In the genomic region with DNA sequence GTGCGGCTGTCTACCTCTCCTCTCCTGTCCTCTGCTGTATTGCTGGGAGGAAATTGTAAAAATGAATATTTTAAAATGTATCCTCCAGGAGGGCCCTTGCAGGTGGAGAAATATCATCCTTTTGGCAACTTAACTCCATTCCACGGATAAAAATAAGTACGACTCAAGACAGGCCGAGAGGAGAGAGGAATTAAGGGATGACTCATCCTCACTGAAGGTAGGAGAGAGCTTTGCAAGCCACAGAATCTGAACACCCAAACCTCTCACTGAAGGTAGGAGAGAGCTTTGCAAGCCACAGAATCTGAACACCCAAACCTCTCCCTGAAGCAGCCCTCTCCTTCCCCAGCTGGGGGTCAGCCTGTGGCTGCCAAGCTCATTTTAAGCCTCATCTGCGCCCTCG, we compare ENCODE assay signal across 1 cellular context.
TF ChIP-seq lines count a peak whose summit lies in the region.

No MANE protein-coding gene starts in this region.

TF ChIP-seq in K562, 482 proteins besides CTCF, POLR2A, EP300 and RAD21:
- TF ChIP-seq FOSL1 (tag; conservative IDR thresholded peaks at IDR 0.05) (peak; percentile 73), BACH1 (tag; IDR thresholded peaks at IDR 0.05) (no peak), JUND (IDR thresholded peaks at IDR 0.05; ENCODE audit: borderline replicate concordance, low read depth, low read length) (peak; percentile 80), JUND (tag; IDR thresholded peaks at IDR 0.05; ENCODE audit: borderline replicate concordance, low read depth, low read length) (peak; percentile 80; the same call in 2 of the 3 replicates)
- TF ChIP-seq, protein P1, sequence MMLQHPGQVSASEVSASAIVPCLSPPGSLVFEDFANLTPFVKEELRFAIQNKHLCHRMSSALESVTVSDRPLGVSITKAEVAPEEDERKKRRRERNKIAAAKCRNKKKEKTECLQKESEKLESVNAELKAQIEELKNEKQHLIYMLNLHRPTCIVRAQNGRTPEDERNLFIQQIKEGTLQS (IDR thresholded peaks at IDR 0.05) = peak; percentile 91
- TF ChIP-seq, protein P1 (CRISPR knock-in tag; conservative IDR thresholded peaks at IDR 0.05) = no peak
